ENCODE assay signal across 10 cellular contexts in genomic region chr19:2974342-2974932, GRCh38. TPM values are rescaled to one million over a fixed set of nuclear protein-coding genes. Genes with fewer than 3 reads are reported as not detected.
DNase-seq lines count a peak whose midpoint lies in the region; ATAC-seq and TF ChIP-seq lines count a peak whose summit lies in the region.
"Had no signal": no experiment of that assay in that cellular context is flagged by ENCODE, and none has a peak within 500 bp of the region (broad histone marks: within the 10 kb centered on the region; RNA-seq: fewer than 3 reads in every experiment).

No MANE protein-coding gene starts in this region.

- POLR2A ChIA-PET in activated B cell treated with CpG ODN at 0.5 μM for 24 hours (lab: Charles Lee), result no interaction called here

- no peaks in the 10 kb centered on the region for H3K27me3 ChIP-seq in suprapubic skin

- DNase-seq in activated CD4-positive, alpha-beta T cell treated with anti-CD3 and anti-CD28 coated beads, Interleukin-2, amount 10 ng/mL, durations not matched to agents 24 days and 14 days, result peak; percentile 61
- no peak for DNase-seq in activated CD4-positive, alpha-beta T cell treated with anti-CD3 and anti-CD28 coated beads, Interleukin-2, amount 50 U/mL, for 4 hours
- DNase-seq in activated B cell treated with CpG ODN at 0.5 μM for 24 hours, result no peak
- DNase-seq in immature natural killer cell, result no peak
- peak in 1 of 2 donors; percentile 78 for DNase-seq in suprapubic skin (ENCODE audit: low spot score in 2 of 2)
- no peak for DNase-seq in NCI-H1105 treated with DMSO at 0.1 percent for 48 hours (lab: John Stamatoyannopoulos, UW)
- DNase-seq in middle frontal gyrus (ENCODE audit: extremely low spot score, low spot score), result no peak
- DNase-seq: activated CD8-positive, alpha-beta memory T cell treated with anti-CD3 and anti-CD28 coated beads, Interleukin-2, amount 50 U/mL, for 4 hours; PC-3 had no signal

- peak overlapping the region; percentile 28 for H3K4me3 Mint-ChIP-seq in activated CD4-positive, alpha-beta T cell treated with anti-CD3 and anti-CD28 coated beads, Interleukin-2, amount 10 ng/mL, durations not matched to agents 24 days and 14 days
- peak overlapping the region; percentile 41 for H3K4me3 Mint-ChIP-seq in activated B cell treated with CpG ODN at 0.5 μM for 24 hours
- peak overlapping the region in 4 of 5 donors; percentile 27 to 51 (median 40) for H3K4me3 Mint-ChIP-seq in immature natural killer cell

- H3K4me3 ChIP-seq in suprapubic skin, result no peak overlapping the region

- no peak for TF ChIP-seq EP300 in suprapubic skin (IDR thresholded peaks at IDR 0.05)

- H3K27ac ChIP-seq in suprapubic skin, result peak overlapping the region; percentile 70

- intact Hi-C loops in activated CD4-positive, alpha-beta T cell treated with anti-CD3 and anti-CD28 coated beads, Interleukin-2, amount 10 ng/mL, durations not matched to agents 24 days and 14 days (cut with micrococcal nuclease), result no loop called here
- intact Hi-C loops in activated B cell treated with CpG ODN at 0.5 μM for 24 hours (cut with micrococcal nuclease), result no loop called here

- CTCF ChIA-PET in activated B cell treated with CpG ODN at 0.5 μM for 24 hours (lab: Charles Lee), result interaction anchor here (1.3 kb wide), 1 partner anchor 11 kb away, joined by 3 read pairs; no protein-coding TSS in a partner anchor

- ATAC-seq in activated B cell treated with CpG ODN at 0.5 μM for 24 hours (ENCODE audit: low read depth) (no peak), HG03565 (IDR thresholded peaks at IDR 0.05; ENCODE audit: unreplicated experiment) (no peak)
- ATAC-seq: PC-3 had no signal

- H3K36me3 ChIP-seq in suprapubic skin, result no peaks in the 10 kb centered on the region

- H3K4me1 Mint-ChIP-seq in activated CD4-positive, alpha-beta T cell treated with anti-CD3 and anti-CD28 coated beads, Interleukin-2, amount 10 ng/mL, durations not matched to agents 24 days and 14 days, result peaks cover 15% of the 10 kb centered on the region
- H3K4me1 Mint-ChIP-seq in activated B cell treated with CpG ODN at 0.5 μM for 24 hours (peaks cover 27% of the 10 kb centered on the region), immature natural killer cell (peaks cover 12 to 19% of the 10 kb centered on the region in 2 donors)

- TF ChIP-seq CTCF in activated B cell treated with CpG ODN at 0.5 μM for 24 hours (IDR thresholded peaks at IDR 0.05) (no peak), suprapubic skin (IDR thresholded peaks at IDR 0.05) (no peak)

- H3K27ac Mint-ChIP-seq in activated CD4-positive, alpha-beta T cell treated with anti-CD3 and anti-CD28 coated beads, Interleukin-2, amount 10 ng/mL, durations not matched to agents 24 days and 14 days, result no peak overlapping the region
- H3K27ac Mint-ChIP-seq in activated B cell treated with CpG ODN at 0.5 μM for 24 hours (no peak overlapping the region), immature natural killer cell (peak overlapping the region in 1 of 6 donors; percentile 8)

- peaks cover 72% of the 10 kb centered on the region for H3K4me1 ChIP-seq in suprapubic skin

- no peaks in the 10 kb centered on the region for H3K36me3 Mint-ChIP-seq in activated CD4-positive, alpha-beta T cell treated with anti-CD3 and anti-CD28 coated beads, Interleukin-2, amount 10 ng/mL, durations not matched to agents 24 days and 14 days (ENCODE audit: low read depth)
- H3K36me3 Mint-ChIP-seq in activated B cell treated with CpG ODN at 0.5 μM for 24 hours (ENCODE audit: low read depth) (no peaks in the 10 kb centered on the region), immature natural killer cell (no peaks in the 10 kb centered on the region)

- H3K27me3 Mint-ChIP-seq in activated CD4-positive, alpha-beta T cell treated with anti-CD3 and anti-CD28 coated beads, Interleukin-2, amount 10 ng/mL, durations not matched to agents 24 days and 14 days, result peaks cover 8% of the 10 kb centered on the region
- H3K27me3 Mint-ChIP-seq in activated B cell treated with CpG ODN at 0.5 μM for 24 hours (peaks cover 6% of the 10 kb centered on the region), immature natural killer cell (ENCODE audit: low read depth in 3 of 3) (peaks cover 11 to 17% (median 13%) of the 10 kb centered on the region in 3 donors)

- TF ChIP-seq POLR2A in suprapubic skin (IDR thresholded peaks at IDR 0.05), result no peak

- H3K9me3 ChIP-seq in suprapubic skin, result no peaks in the 10 kb centered on the region

- no peaks in the 10 kb centered on the region for H3K9me3 Mint-ChIP-seq in activated CD4-positive, alpha-beta T cell treated with anti-CD3 and anti-CD28 coated beads, Interleukin-2, amount 10 ng/mL, durations not matched to agents 24 days and 14 days
- no peaks in the 10 kb centered on the region for H3K9me3 Mint-ChIP-seq in activated B cell treated with CpG ODN at 0.5 μM for 24 hours
- H3K9me3 Mint-ChIP-seq in immature natural killer cell, result no peaks in the 10 kb centered on the region

- WGBS in suprapubic skin, result 14% methylated on average over 12 of the region's 12 CpGs

RNA-seq across cellular contexts. Expression of gene TLE6, which starts 2.9 kb away (rescaled TPM):
- total RNA-seq in activated CD4-positive, alpha-beta T cell treated with anti-CD3 and anti-CD28 coated beads, Interleukin-2, amount 10 ng/mL, durations not matched to agents 24 days and 14 days, result 1.1 and 1.3 TPM in 2 replicates
- total RNA-seq in activated B cell treated with CpG ODN at 0.5 μM for 24 hours (0.42 and 0.93 TPM in 2 replicates), suprapubic skin (1 to 10 TPM in 2 of 4 donors, under 1 TPM in 1, not detected in 1; 0.23 to 1.4 (median 1.3) TPM)
- 1 to 10 TPM in 2 of 3 donors, under 1 TPM in 1; 0.34 to 2.3 (median 1.8) TPM for polyA plus RNA-seq in immature natural killer cell

RNA-seq across cellular contexts. Expression of gene ZNF77, which starts 29.7 kb away (rescaled TPM):
- total RNA-seq in activated CD4-positive, alpha-beta T cell treated with anti-CD3 and anti-CD28 coated beads, Interleukin-2, amount 10 ng/mL, durations not matched to agents 24 days and 14 days, result 4.8 and 5.8 TPM in 2 replicates
- total RNA-seq in activated B cell treated with CpG ODN at 0.5 μM for 24 hours (5.2 and 6.7 TPM in 2 replicates), suprapubic skin (1 to 10 TPM; 2.8 to 5.6 (median 3.9) TPM)
- polyA plus RNA-seq in immature natural killer cell, result 1 to 10 TPM in 2 of 3 donors, not detected in 1; 1.1 to 2.1 TPM

RNA-seq across cellular contexts. Expression of gene TLE2, which starts 54.6 kb away (rescaled TPM):
- total RNA-seq in activated CD4-positive, alpha-beta T cell treated with anti-CD3 and anti-CD28 coated beads, Interleukin-2, amount 10 ng/mL, durations not matched to agents 24 days and 14 days, result 1.4 and 2.3 TPM in 2 replicates
- total RNA-seq in activated B cell treated with CpG ODN at 0.5 μM for 24 hours (0.58 and 0.66 TPM in 2 replicates), suprapubic skin (10 to 100 TPM; 18.2 to 35.6 (median 27.3) TPM)
- 1 to 10 TPM; 1.2 to 2.4 (median 1.3) TPM for polyA plus RNA-seq in immature natural killer cell
